10 cellular contexts compared by ENCODE assay signal in genomic region chr17:47942568-47942967, GRCh38. TPM values are rescaled to one million over a fixed set of nuclear protein-coding genes. Genes with fewer than 3 reads are reported as not detected.
DNase-seq lines count a peak whose midpoint lies in the region; ATAC-seq and TF ChIP-seq lines count a peak whose summit lies in the region.
"Had no signal": no experiment of that assay in that cellular context is flagged by ENCODE, and none has a peak within 500 bp of the region (broad histone marks: within the 10 kb centered on the region; RNA-seq: fewer than 3 reads in every experiment).

No MANE protein-coding gene starts in this region.

- peak overlapping the region; percentile 85 for H3K27ac Mint-ChIP-seq in activated CD4-positive, alpha-beta T cell treated with anti-CD3 and anti-CD28 coated beads, Interleukin-2, amount 10 ng/mL, durations not matched to agents 7 days and 5 days
- H3K27ac Mint-ChIP-seq in T-helper 17 cell, result peak overlapping the region; percentile 67
- H3K27ac Mint-ChIP-seq in stimulated activated memory B cell treated with anti-CD40 and anti-IgM and Interleukin-4, amounts not matched to agents 10 μg/mL and 1 μg/mL and 100 μg/mL, for 72 hours, result peak overlapping the region; percentile 88
- H3K27ac Mint-ChIP-seq in glutamatergic neuron (ENCODE audit: unreplicated experiment), result no peak overlapping the region

- POLR2A ChIA-PET in activated CD4-positive, alpha-beta T cell treated with anti-CD3 and anti-CD28 coated beads, Interleukin-2, amount 10 ng/mL, durations not matched to agents 7 days and 5 days (lab: Charles Lee), result no interaction called here

- H3K9ac ChIP-seq in fibroblast of lung (ENCODE audit: insufficient read depth, low read length), result no peak overlapping the region

- no peak for ATAC-seq in T-helper 17 cell
- no peak for ATAC-seq in stimulated activated memory B cell treated with anti-CD40 and anti-IgM and Interleukin-4, amounts not matched to agents 10 μg/mL and 1 μg/mL and 100 μg/mL, for 72 hours

- H3K4me1 Mint-ChIP-seq in activated CD4-positive, alpha-beta T cell treated with anti-CD3 and anti-CD28 coated beads, Interleukin-2, amount 10 ng/mL, durations not matched to agents 7 days and 5 days, result peaks cover 55% of the 10 kb centered on the region
- H3K4me1 Mint-ChIP-seq in T-helper 17 cell (peaks cover 33% of the 10 kb centered on the region), glutamatergic neuron (ENCODE audit: low read depth, unreplicated experiment) (no peaks in the 10 kb centered on the region)
- peaks cover 55% of the 10 kb centered on the region for H3K4me1 Mint-ChIP-seq in stimulated activated memory B cell treated with anti-CD40 and anti-IgM and Interleukin-4, amounts not matched to agents 10 μg/mL and 1 μg/mL and 100 μg/mL, for 72 hours

- no peaks in the 10 kb centered on the region for H3K79me2 ChIP-seq in fibroblast of lung (ENCODE audit: control insufficient read depth, insufficient read depth, low read length)

- peak overlapping the region; percentile 68 to 88 (median 80) for H3K4me3 ChIP-seq in fibroblast of lung (replicated peaks in 1 of 4; ENCODE audit: control extremely low read depth in 1 of 4, insufficient read depth in 1 of 4, low read depth in 3 of 4, low read length in 4 of 4)

- no peaks in the 10 kb centered on the region for H3K9me3 Mint-ChIP-seq in activated CD4-positive, alpha-beta T cell treated with anti-CD3 and anti-CD28 coated beads, Interleukin-2, amount 10 ng/mL, durations not matched to agents 7 days and 5 days
- peaks cover 4% of the 10 kb centered on the region for H3K9me3 Mint-ChIP-seq in stimulated activated memory B cell treated with anti-CD40 and anti-IgM and Interleukin-4, amounts not matched to agents 10 μg/mL and 1 μg/mL and 100 μg/mL, for 72 hours
- H3K9me3 Mint-ChIP-seq in glutamatergic neuron (ENCODE audit: unreplicated experiment), result peaks cover 2% of the 10 kb centered on the region

- H3K27ac ChIP-seq in fibroblast of lung (ENCODE audit: insufficient read depth, low read length), result no peak overlapping the region

- H3K27me3 Mint-ChIP-seq in activated CD4-positive, alpha-beta T cell treated with anti-CD3 and anti-CD28 coated beads, Interleukin-2, amount 10 ng/mL, durations not matched to agents 7 days and 5 days, result no peaks in the 10 kb centered on the region
- no peaks in the 10 kb centered on the region for H3K27me3 Mint-ChIP-seq in T-helper 17 cell
- no peaks in the 10 kb centered on the region for H3K27me3 Mint-ChIP-seq in stimulated activated memory B cell treated with anti-CD40 and anti-IgM and Interleukin-4, amounts not matched to agents 10 μg/mL and 1 μg/mL and 100 μg/mL, for 72 hours
- peaks cover 4% of the 10 kb centered on the region for H3K27me3 Mint-ChIP-seq in glutamatergic neuron (ENCODE audit: unreplicated experiment)

- H3K4me3 Mint-ChIP-seq in activated CD4-positive, alpha-beta T cell treated with anti-CD3 and anti-CD28 coated beads, Interleukin-2, amount 10 ng/mL, durations not matched to agents 7 days and 5 days, result peak overlapping the region; percentile 91
- H3K4me3 Mint-ChIP-seq in T-helper 17 cell (peak overlapping the region; percentile 79), glutamatergic neuron (ENCODE audit: unreplicated experiment) (no peak overlapping the region)
- H3K4me3 Mint-ChIP-seq in stimulated activated memory B cell treated with anti-CD40 and anti-IgM and Interleukin-4, amounts not matched to agents 10 μg/mL and 1 μg/mL and 100 μg/mL, for 72 hours, result peak overlapping the region; percentile 86

- TF ChIP-seq CTCF in fibroblast of lung (conservative IDR thresholded peaks at IDR 0.05 in 1 of 2, IDR thresholded peaks at IDR 0.05 in 1 of 2; ENCODE audit: low read depth in 1 of 2, low read length in 2 of 2), result no peak
- TF ChIP-seq CTCF in glutamatergic neuron (IDR thresholded peaks at IDR 0.05; ENCODE audit: partially characterized antibody, unreplicated experiment), result no peak

- no peak overlapping the region for H2AFZ ChIP-seq in fibroblast of lung (ENCODE audit: low read length)

- H3K36me3 ChIP-seq in fibroblast of lung (ENCODE audit: control insufficient read depth, insufficient read depth, low read length), result peaks cover 4% of the 10 kb centered on the region

- H3K4me1 ChIP-seq in fibroblast of lung (ENCODE audit: control insufficient read depth, extremely low read depth, insufficient read depth, low read length), result peaks cover 7% of the 10 kb centered on the region

- no peaks in the 10 kb centered on the region for H3K27me3 ChIP-seq in fibroblast of lung (ENCODE audit: control insufficient read depth, insufficient read depth, low read length)

- CTCF ChIA-PET in activated CD4-positive, alpha-beta T cell treated with anti-CD3 and anti-CD28 coated beads, Interleukin-2, amount 10 ng/mL, durations not matched to agents 7 days and 5 days (lab: Charles Lee), result interaction anchor here (0.6 to 3.4 kb wide), 11 partner anchors 8 to 102 kb away, joined by 3 to 21 read pairs (median 4); partner anchors contain the start of genes CDK5RAP3 and SCRN2

- H3K9me3 ChIP-seq in T-helper 17 cell (ENCODE audit: control insufficient read depth, low read length, poor library complexity, severe bottlenecking) (no peaks in the 10 kb centered on the region), fibroblast of lung (ENCODE audit: control insufficient read depth, insufficient read depth, low read depth, low read length) (no peaks in the 10 kb centered on the region)

- peak overlapping the region; percentile 89 for H3K4me2 ChIP-seq in fibroblast of lung (ENCODE audit: extremely low read depth, insufficient read depth, low read length)

- no peaks in the 10 kb centered on the region for H4K20me1 ChIP-seq in fibroblast of lung (ENCODE audit: control insufficient read depth, extremely low read depth, insufficient read depth, low read length)

- no peak for DNase-seq in activated CD4-positive, alpha-beta T cell treated with anti-CD3 and anti-CD28 coated beads, Interleukin-2, amount 10 ng/mL, durations not matched to agents 7 days and 5 days
- DNase-seq in activated CD4-positive, alpha-beta T cell treated with anti-CD3 and anti-CD28 coated beads, Interleukin-2, amount 50 U/mL, for 1 hour, result no peak
- DNase-seq in T-helper 17 cell (no peak), fibroblast of lung (ENCODE audit: low read depth in 2 of 2) (no peak), SHP77 treated with DMSO at 0.1 percent for 48 hours (lab: John Stamatoyannopoulos, UW) (no peak), glutamatergic neuron (no peak), DMS53 treated with DMSO at 0.1 percent for 48 hours (lab: John Stamatoyannopoulos, UW; ENCODE audit: unreplicated experiment) (no peak)
- DNase-seq: mesendoderm, Right ventricle myocardium superior had no signal

- peaks cover 22% of the 10 kb centered on the region for H3K36me3 Mint-ChIP-seq in activated CD4-positive, alpha-beta T cell treated with anti-CD3 and anti-CD28 coated beads, Interleukin-2, amount 10 ng/mL, durations not matched to agents 7 days and 5 days (ENCODE audit: low read depth)
- H3K36me3 Mint-ChIP-seq in T-helper 17 cell (ENCODE audit: low read depth) (peaks cover 5% of the 10 kb centered on the region), glutamatergic neuron (ENCODE audit: unreplicated experiment) (no peaks in the 10 kb centered on the region)
- H3K36me3 Mint-ChIP-seq in stimulated activated memory B cell treated with anti-CD40 and anti-IgM and Interleukin-4, amounts not matched to agents 10 μg/mL and 1 μg/mL and 100 μg/mL, for 72 hours, result peaks cover 16% of the 10 kb centered on the region

RNA-seq across cellular contexts. Expression of gene PNPO, which starts 1.2 kb away (rescaled TPM):
- 10 to 100 TPM; 30.9 to 36.5 TPM for total RNA-seq in activated CD4-positive, alpha-beta T cell treated with anti-CD3 and anti-CD28 coated beads, Interleukin-2, amount 10 ng/mL, durations not matched to agents 7 days and 5 days
- total RNA-seq in T-helper 17 cell, result 10 to 100 TPM in 1 of 2 donors, 1 to 10 TPM in 1; 7.1 to 10.5 TPM
- total RNA-seq in fibroblast of lung, result 16.2 and 26.6 TPM in 2 replicates
- polyA plus RNA-seq in fibroblast of lung, result 25.7 and 38.6 TPM in 2 replicates
- polyA plus RNA-seq in fibroblast of lung (2012), result 10.3 and 18.9 TPM in 2 replicates
- 28.6 and 55.1 TPM in 2 replicates for polyA minus RNA-seq in fibroblast of lung (ENCODE audit: low replicate concordance)
- total RNA-seq in glutamatergic neuron (ENCODE audit: unreplicated experiment), result 6.0 TPM

RNA-seq across cellular contexts. Expression of gene PRR15L, which starts 15.1 kb away (rescaled TPM):
- not detected for total RNA-seq in activated CD4-positive, alpha-beta T cell treated with anti-CD3 and anti-CD28 coated beads, Interleukin-2, amount 10 ng/mL, durations not matched to agents 7 days and 5 days
- total RNA-seq in T-helper 17 cell, result not detected
- not detected in 2 replicates for total RNA-seq in fibroblast of lung
- polyA plus RNA-seq in fibroblast of lung, result not detected in 2 replicates
- 0.07 TPM in 1 of 2 replicates, not detected in the other for polyA plus RNA-seq in fibroblast of lung (2012)
- not detected in 2 replicates for polyA minus RNA-seq in fibroblast of lung (ENCODE audit: low replicate concordance)
- total RNA-seq in glutamatergic neuron (ENCODE audit: unreplicated experiment), result not detected
- total RNA-seq: Right ventricle myocardium superior had no signal

RNA-seq across cellular contexts. Expression of gene CDK5RAP3, which starts 28.3 kb away (rescaled TPM):
- total RNA-seq in activated CD4-positive, alpha-beta T cell treated with anti-CD3 and anti-CD28 coated beads, Interleukin-2, amount 10 ng/mL, durations not matched to agents 7 days and 5 days, result 100 to 1,000 TPM; 212 to 213 TPM
- total RNA-seq in T-helper 17 cell (100 to 1,000 TPM; 228 to 231 TPM), fibroblast of lung (72.2 and 118 TPM in 2 replicates), glutamatergic neuron (ENCODE audit: unreplicated experiment) (196 TPM)
- 57.1 and 58.1 TPM in 2 replicates for polyA plus RNA-seq in fibroblast of lung
- polyA plus RNA-seq in fibroblast of lung (2012), result 76.4 and 78.4 TPM in 2 replicates
- polyA minus RNA-seq in fibroblast of lung (ENCODE audit: low replicate concordance), result 22.1 and 73.3 TPM in 2 replicates

RNA-seq across cellular contexts. Expression of gene SP2, which starts 46.5 kb away (rescaled TPM):
- total RNA-seq in activated CD4-positive, alpha-beta T cell treated with anti-CD3 and anti-CD28 coated beads, Interleukin-2, amount 10 ng/mL, durations not matched to agents 7 days and 5 days, result 10 to 100 TPM; 27.6 to 33.8 TPM
- total RNA-seq in T-helper 17 cell, result 10 to 100 TPM; 28.2 to 33.2 TPM
- total RNA-seq in fibroblast of lung, result 0.26 and 1.5 TPM in 2 replicates
- 2.6 and 5.3 TPM in 2 replicates for polyA plus RNA-seq in fibroblast of lung
- 10.3 and 14.4 TPM in 2 replicates for polyA plus RNA-seq in fibroblast of lung (2012)
- polyA minus RNA-seq in fibroblast of lung (ENCODE audit: low replicate concordance), result 10.4 and 31.4 TPM in 2 replicates
- 17.8 TPM for total RNA-seq in glutamatergic neuron (ENCODE audit: unreplicated experiment)
